Comparison of ENCODE assay signal across 19 cellular contexts in the genomic region with DNA sequence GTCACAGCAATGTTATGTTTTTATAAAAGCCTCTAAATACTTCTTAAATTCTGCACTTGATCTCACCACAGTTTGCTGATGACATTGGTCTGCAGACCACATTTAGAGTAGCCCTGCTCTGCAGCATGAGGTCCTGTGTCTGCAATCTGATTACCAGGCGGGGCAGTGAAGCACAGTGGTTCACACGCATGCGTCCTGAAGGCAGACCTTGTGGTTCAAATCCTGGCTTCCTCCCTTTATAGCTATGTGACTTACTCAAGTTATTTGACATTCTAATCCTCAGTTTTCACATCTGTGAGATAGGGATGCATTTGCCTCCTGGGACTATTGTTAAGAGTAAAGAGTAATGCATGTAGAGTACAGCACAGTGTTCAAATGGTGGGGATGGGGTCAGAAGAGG. TPM values are rescaled to one million over a fixed set of nuclear protein-coding genes. Genes with fewer than 3 reads are reported as not detected.
A peak's percentile ranks its signal among the peaks of the same experiment; 100 is the strongest.
DNase-seq lines count a peak whose midpoint lies in the region; ATAC-seq, FAIRE-seq and TF ChIP-seq lines count a peak whose summit lies in the region.
"Had no signal": no experiment of that assay in that cellular context is flagged by ENCODE, and none has a peak within 500 bp of the region (broad histone marks: within the 10 kb centered on the region; RNA-seq: fewer than 3 reads in every experiment).

No MANE protein-coding gene starts in this region.

- no peak for TF ChIP-seq RAD21 in K562 (CRISPR knock-in tag; conservative IDR thresholded peaks at IDR 0.05 in 1 of 2, IDR thresholded peaks at IDR 0.05 in 1 of 2)

- TF ChIP-seq EP300 in K562 (IDR thresholded peaks at IDR 0.05; ENCODE audit: low read length), result no peak

- ATAC-seq in K562 (no peak), GM19467 (IDR thresholded peaks at IDR 0.05; ENCODE audit: unreplicated experiment) (no peak)

- POLR2A ChIA-PET in K562 (lab: Yijun Ruan, JAX), result no interaction called here

- H3K4me2 ChIP-seq in K562 (ENCODE audit: insufficient read depth, low read length) (no peak overlapping the region), osteoblast (ENCODE audit: insufficient read depth, low read length) (peak overlapping the region; percentile 73)

- no peaks in the 10 kb centered on the region for H3K36me3 ChIP-seq in K562 (ENCODE audit: control insufficient read depth, insufficient read depth, low read length)
- H3K36me3 ChIP-seq in osteoblast (ENCODE audit: insufficient read depth, low read length), result peaks cover 14% of the 10 kb centered on the region
- H3K36me3 ChIP-seq: BE2C had no signal

- H3K27me3 ChIP-seq in K562 (ENCODE audit: control insufficient read depth in 2 of 2, insufficient read depth in 2 of 2, low read length in 2 of 2), result peaks cover 4 to 9% of the 10 kb centered on the region in 2 experiments; a peak in 3 of 5 replicates
- H3K27me3 ChIP-seq in osteoblast (ENCODE audit: insufficient read depth, low read length), result no peaks in the 10 kb centered on the region

- no peaks in the 10 kb centered on the region for H3K9me1 ChIP-seq in K562 (ENCODE audit: control insufficient read depth, insufficient read depth, low read length)

- H3K4me3 ChIP-seq in AG10803 (ENCODE audit: low read length), result no peak overlapping the region
- no peak overlapping the region for H3K4me3 ChIP-seq in K562
- H3K4me3 ChIP-seq in osteoblast (ENCODE audit: insufficient read depth, low read length), result no peak overlapping the region

- H2AFZ ChIP-seq in K562 (ENCODE audit: low read depth, low read length), result no peak overlapping the region
- no peak overlapping the region for H2AFZ ChIP-seq in osteoblast (ENCODE audit: low read length)

- CTCF ChIA-PET in K562 (lab: Yijun Ruan, JAX; ENCODE audit: low intra/inter-chr PET ratio), result no interaction called here

- WGBS in K562 (ENCODE audit: insufficient coverage, low coverage, missing lambda C conversion rate), result 0% methylated on average over 3 of the region's 3 CpGs

- no peak for FAIRE-seq in K562 (lab: Jason Lieb, UNC)
- FAIRE-seq: D721Med, H1 had no signal

- H3K27ac ChIP-seq in K562 (ENCODE audit: extremely low read depth, low read depth, low read length), result no peak overlapping the region
- peak overlapping the region; percentile 60 for H3K27ac ChIP-seq in osteoblast (ENCODE audit: low read depth, low read length)
- H3K27ac ChIP-seq: HL-60 had no signal

- no peaks in the 10 kb centered on the region for H3K9me3 ChIP-seq in K562 (replicated peaks; ENCODE audit: control insufficient read depth, insufficient read depth, low read depth, low read length)
- no peaks in the 10 kb centered on the region for H3K9me3 ChIP-seq in osteoblast (ENCODE audit: low read depth, low read length)
- H3K9me3 ChIP-seq: BE2C had no signal

- peak; percentile 3 for DNase-seq in AG10803 (ENCODE audit: low read depth)
- DNase-seq in EH (ENCODE audit: low read depth), result peak; percentile 23
- DNase-seq in K562 (ENCODE audit: extremely low read depth in 1 of 4, low spot score in 3 of 4), result no peak
- no peak for DNase-seq in osteoblast (ENCODE audit: insufficient read length, low spot score, missing footprints)
- DNase-seq in amniotic stem cell (lab: John Stamatoyannopoulos, UW), result no peak
- DNase-seq in stimulated activated CD4-positive, alpha-beta T cell treated with anti-CD3 and anti-CD28 coated beads, Interleukin-4, amount 100 ng/mL, for 1 hour, result no peak
- no peak for DNase-seq in activated gamma-delta T cell treated with Interleukin-2 at 50 U/mL for 16 hours
- DNase-seq: BE2C; C1 segment of cervical spinal cord; CD4-positive, CD25-positive, alpha-beta regulatory T cell; CD8-positive, alpha-beta memory T cell; COR-L47; DMS79; GF-D8; H9 had no signal

- TF ChIP-seq POLR2A in K562 (conservative IDR thresholded peaks at IDR 0.05), result no peak

- in situ Hi-C loops in K562 (cut with MboI), result loop anchor here (5.0 kb wide), 1 partner anchor 36 kb away; no protein-coding TSS in a partner anchor

- intact Hi-C loops in K562 (cut with micrococcal nuclease), result no loop called here

- BruUV-seq in K562 (replicated peaks; lab: Mats Ljungman, UMichigan), result no TSS peak

- no peaks in the 10 kb centered on the region for H3K79me2 ChIP-seq in K562 (ENCODE audit: control insufficient read depth, insufficient read depth, low read length)
- no peaks in the 10 kb centered on the region for H3K79me2 ChIP-seq in osteoblast (ENCODE audit: insufficient read depth, low read length)

- TF ChIP-seq CTCF in AG10803 (conservative IDR thresholded peaks at IDR 0.05; ENCODE audit: low read length), result no peak
- TF ChIP-seq CTCF in K562 (IDR thresholded peaks at IDR 0.05 in 2 of 3, conservative IDR thresholded peaks at IDR 0.05 in 1 of 3; ENCODE audit: insufficient read depth in 2 of 3, low read depth in 1 of 3, low read length in 3 of 3), result no peak
- TF ChIP-seq CTCF in osteoblast (IDR thresholded peaks at IDR 0.05; ENCODE audit: extremely low read depth, low read depth, low read length), result no peak

- no peaks in the 10 kb centered on the region for H4K20me1 ChIP-seq in K562 (replicated peaks; ENCODE audit: control insufficient read depth, insufficient read depth, low read length)
- H4K20me1 ChIP-seq in osteoblast (ENCODE audit: insufficient read depth, low read length), result no peaks in the 10 kb centered on the region

- H3K9ac ChIP-seq in K562 (ENCODE audit: insufficient read depth in 1 of 2, low read depth in 2 of 2, low read length in 2 of 2), result no peak overlapping the region

- H3K4me1 ChIP-seq in K562 (replicated peaks in 1 of 2; ENCODE audit: control insufficient read depth in 2 of 2, insufficient read depth in 2 of 2, low read length in 2 of 2) (no peaks in the 10 kb centered on the region), osteoblast (ENCODE audit: insufficient read depth, low read length) (peaks cover 30% of the 10 kb centered on the region)
- H3K4me1 ChIP-seq: BE2C had no signal

TF ChIP-seq in K562, 482 proteins besides CTCF, POLR2A, EP300 and RAD21:
- peak; percentile 72 to 74 for TF ChIP-seq NRF1 (conservative IDR thresholded peaks at IDR 0.05 in 1 of 2, IDR thresholded peaks at IDR 0.05 in 1 of 2)
- TF ChIP-seq THRAP3 (IDR thresholded peaks at IDR 0.05; ENCODE audit: borderline replicate concordance), result no peak
- TF ChIP-seq MYBL2 (IDR thresholded peaks at IDR 0.05; ENCODE audit: low read depth), result no peak
- TF ChIP-seq MYBL2 (CRISPR knock-in tag; IDR thresholded peaks at IDR 0.05; ENCODE audit: borderline replicate concordance), result no peak

RNA-seq across cellular contexts. Expression of gene BMAL2, which starts 50.3 kb away (rescaled TPM):
- total RNA-seq in K562 (2011; cell fraction: chromatin; rRNA removed; ENCODE audit: low replicate concordance), result not detected in 2 replicates
- total RNA-seq in K562 (2011; cell fraction: nucleolus; rRNA removed), result not detected in 2 replicates
- 0.23 TPM in 1 of 2 replicates, not detected in the other for total RNA-seq in K562 (2011; cell fraction: nucleoplasm; rRNA removed)
- total RNA-seq in K562 (2014; rRNA removed) (0.16 and 0.50 TPM in 2 replicates), K562 (2014; rRNA removed; fragmentation: Illumina TruSeq; extraction: Trizol) (0.62 and 0.70 TPM in 2 replicates), K562 (2015; rRNA removed; fragmentation: Illumina TruSeq; extraction: Trizol) (0.45 and 0.72 TPM in 2 replicates), K562 (2021) (0.38 and 0.60 TPM in 2 replicates), osteoblast (18.3 and 21.7 TPM in 2 replicates)
- polyA plus RNA-seq in K562 (2011; rRNA removed) (0.16 and 1.1 TPM in 2 replicates), K562 (2014; fragmentation: Illumina TruSeq; extraction: Trizol) (0.40 and 0.42 TPM in 2 replicates), K562 (2014; fragmentation: Nextera tagmentation; extraction: Ambion mirVana) (under 1 TPM; 0.01 to 0.04 TPM), K562 (2014; rRNA removed) (0.13 and 0.17 TPM in 2 replicates)
- 0.04 TPM in 2 replicates for polyA plus RNA-seq in K562 (2011; cell fraction: cytosol; rRNA removed)
- polyA plus RNA-seq in K562 (2011; cell fraction: nucleus; rRNA removed), result 0.07 and 0.11 TPM in 2 replicates
- 0.35 and 0.36 TPM in 2 replicates for polyA plus RNA-seq in K562 (2012)
- polyA minus RNA-seq in K562 (2011; rRNA and poly(A)+ RNA removed), result 0.30 and 0.74 TPM in 2 replicates
- polyA minus RNA-seq in K562 (2011; cell fraction: cytosol; rRNA and poly(A)+ RNA removed), result 1.5 TPM in 1 of 2 replicates, not detected in the other
- polyA minus RNA-seq in K562 (2011; cell fraction: nucleus; rRNA and poly(A)+ RNA removed), result 0.13 TPM in 1 of 2 replicates, not detected in the other

Comparison
In these comparisons a context has a peak if more than half of its experiments do, and no peak if none do; other contexts are left out.
1. DNase-seq: peak in AG10803 (single experiment) and EH (single experiment); none in K562 (0 of 4), osteoblast (single experiment), amniotic stem cell (single experiment), stimulated activated CD4-positive, alpha-beta T cell treated with anti-CD3 and anti-CD28 coated beads, Interleukin-4, amount 100 ng/mL, for 1 hour (single experiment) and activated gamma-delta T cell treated with Interleukin-2 at 50 U/mL for 16 hours (single experiment).
2. RNA of gene BMAL2, which starts 50.3 kb away (total RNA-seq): 18.3 to 21.7 TPM in osteoblast; 0.16 to 0.72 TPM in K562; every median in the first group is over 10 times any median in the second.